In genomic region chr13:110471833-110472162, GRCh38 we compare ENCODE assay signal across 8 cellular contexts.
DNase-seq lines count a peak whose midpoint lies in the region; ATAC-seq lines count a peak whose summit lies in the region.

No MANE protein-coding gene starts in this region.

- no peak overlapping the region for H2BK120ac ChIP-seq in mesendoderm (ENCODE audit: low read depth, low read length)
- no peak overlapping the region for H2BK120ac ChIP-seq in neuronal stem cell (ENCODE audit: low read depth, low read length)

- peaks cover 0 to 5% of the 10 kb centered on the region in 2 donors for H3K9me3 ChIP-seq in neuronal stem cell (replicated peaks in 1 of 2; ENCODE audit: control insufficient read depth in 2 of 2, insufficient read depth in 1 of 2, low read depth in 1 of 2, low read length in 2 of 2)

- H3K27me3 ChIP-seq in mesendoderm (ENCODE audit: insufficient read depth, low read length, poor library complexity) (no peaks in the 10 kb centered on the region), neuronal stem cell (ENCODE audit: control insufficient read depth in 3 of 3, insufficient read depth in 3 of 3, low read depth in 1 of 3, low read length in 3 of 3) (peaks cover 0 to 2% (median 0%) of the 10 kb centered on the region in 3 experiments)

- H4K8ac ChIP-seq in mesendoderm (ENCODE audit: low read depth, low read length) (no peak overlapping the region), neuronal stem cell (ENCODE audit: low read depth, low read length) (no peak overlapping the region)

- no peak overlapping the region for H2BK15ac ChIP-seq in mesendoderm (replicated peaks; ENCODE audit: low read depth)
- no peak overlapping the region for H2BK15ac ChIP-seq in neuronal stem cell (ENCODE audit: low read length)

- H3K4ac ChIP-seq in mesendoderm (ENCODE audit: low read depth, low read length): no peak overlapping the region
- no peak overlapping the region for H3K4ac ChIP-seq in neuronal stem cell (ENCODE audit: low read length)

- H3K18ac ChIP-seq in mesendoderm (ENCODE audit: low read length) (no peak overlapping the region), neuronal stem cell (ENCODE audit: low read length) (no peak overlapping the region)

- peaks cover 2% of the 10 kb centered on the region for H3K9me3 Mint-ChIP-seq in activated naive CD8-positive, alpha-beta T cell treated with anti-CD3 and anti-CD28 coated beads, Interleukin-2, amount 10 ng/mL, durations not matched to agents 7 days and 5 days
- H3K9me3 Mint-ChIP-seq in activated T-cell treated with anti-CD3 and anti-CD28 coated beads, Interleukin-2, amount 50 U/mL, for 4 hours: no peaks in the 10 kb centered on the region

- no peak overlapping the region for H4K5ac ChIP-seq in mesendoderm (ENCODE audit: low read length)

- H3K27ac ChIP-seq in mesendoderm (ENCODE audit: low read depth, low read length) (no peak overlapping the region), neuronal stem cell (replicated peaks; ENCODE audit: low read length) (no peak overlapping the region)

- peak; percentile 99 for ATAC-seq in GM19455 (IDR thresholded peaks at IDR 0.05; ENCODE audit: unreplicated experiment)
- peak; percentile 98 for ATAC-seq in HG03439 (IDR thresholded peaks at IDR 0.05; ENCODE audit: unreplicated experiment)
- ATAC-seq in activated naive CD8-positive, alpha-beta T cell treated with anti-CD3 and anti-CD28 coated beads, Interleukin-2, amount 10 ng/mL, durations not matched to agents 7 days and 5 days (ENCODE audit: low read depth): peak; percentile 71
- no peak for ATAC-seq in activated T-cell treated with anti-CD3 and anti-CD28 coated beads, Interleukin-2, amount 50 U/mL, for 4 hours

- H2BK12ac ChIP-seq in neuronal stem cell (ENCODE audit: low read length): no peak overlapping the region

- H3K36me3 Mint-ChIP-seq in activated naive CD8-positive, alpha-beta T cell treated with anti-CD3 and anti-CD28 coated beads, Interleukin-2, amount 10 ng/mL, durations not matched to agents 7 days and 5 days: no peaks in the 10 kb centered on the region
- H3K36me3 Mint-ChIP-seq in activated T-cell treated with anti-CD3 and anti-CD28 coated beads, Interleukin-2, amount 50 U/mL, for 4 hours (ENCODE audit: insufficient read depth): no peaks in the 10 kb centered on the region

- no peak overlapping the region for H3K27ac Mint-ChIP-seq in activated naive CD8-positive, alpha-beta T cell treated with anti-CD3 and anti-CD28 coated beads, Interleukin-2, amount 10 ng/mL, durations not matched to agents 7 days and 5 days

- peaks cover 2% of the 10 kb centered on the region for H3K4me1 ChIP-seq in mesendoderm (ENCODE audit: control insufficient read depth, low read depth, low read length)
- H3K4me1 ChIP-seq in neuronal stem cell (ENCODE audit: control insufficient read depth in 2 of 2, insufficient read depth in 1 of 2, low read depth in 1 of 2, low read length in 2 of 2): peaks cover 0 to 5% of the 10 kb centered on the region in 2 donors

- H3K36me3 ChIP-seq in mesendoderm (ENCODE audit: control insufficient read depth, insufficient read depth, low read length): peaks cover 7% of the 10 kb centered on the region
- H3K36me3 ChIP-seq in neuronal stem cell (replicated peaks in 1 of 2; ENCODE audit: control insufficient read depth in 2 of 2, insufficient read depth in 2 of 2, low read length in 2 of 2): peaks cover 44 to 95% of the 10 kb centered on the region in 2 donors

- POLR2A ChIA-PET in activated naive CD8-positive, alpha-beta T cell treated with anti-CD3 and anti-CD28 coated beads, Interleukin-2, amount 10 ng/mL, durations not matched to agents 7 days and 5 days (lab: Charles Lee): interaction anchor here (0.6 kb wide), 1 partner anchor 138 kb away, joined by 3 read pairs; no protein-coding TSS in a partner anchor

- H3K4me2 ChIP-seq in mesendoderm (ENCODE audit: low read length) (no peak overlapping the region), neuronal stem cell (ENCODE audit: insufficient read depth, low read length, poor library complexity, severe bottlenecking) (no peak overlapping the region)

- H3K79me1 ChIP-seq in mesendoderm (ENCODE audit: low read length) (no peaks in the 10 kb centered on the region), neuronal stem cell (ENCODE audit: low read depth, low read length) (no peaks in the 10 kb centered on the region)

- H4K91ac ChIP-seq in neuronal stem cell (ENCODE audit: low read depth, low read length, poor library complexity): no peak overlapping the region

- H3K9ac ChIP-seq in mesendoderm (ENCODE audit: low read length) (no peak overlapping the region), neuronal stem cell (ENCODE audit: low read depth, low read length, poor library complexity) (no peak overlapping the region)

- DNase-seq in ELR (ENCODE audit: low read depth) (peak; percentile 72), mesendoderm (peak; percentile 27), NCI-H446 (lab: John Stamatoyannopoulos, UW) (no peak), neuronal stem cell (ENCODE audit: low spot score) (no peak)
- no peak for DNase-seq in activated naive CD8-positive, alpha-beta T cell treated with anti-CD3 and anti-CD28 coated beads, Interleukin-2, amount 10 ng/mL, durations not matched to agents 7 days and 5 days
- no peak for DNase-seq in activated T-cell treated with anti-CD3 and anti-CD28 coated beads, Interleukin-2, amount 50 U/mL, for 4 hours

- H3K79me2 ChIP-seq in mesendoderm (ENCODE audit: control insufficient read depth, insufficient read depth, low read length): no peaks in the 10 kb centered on the region

- H2AK5ac ChIP-seq in mesendoderm (ENCODE audit: low read length) (no peak overlapping the region), neuronal stem cell (ENCODE audit: low read depth, low read length) (no peak overlapping the region)

- no peak overlapping the region for H3K56ac ChIP-seq in mesendoderm (ENCODE audit: low read length)

- peaks cover 8% of the 10 kb centered on the region for H3K4me1 Mint-ChIP-seq in activated naive CD8-positive, alpha-beta T cell treated with anti-CD3 and anti-CD28 coated beads, Interleukin-2, amount 10 ng/mL, durations not matched to agents 7 days and 5 days
- H3K4me1 Mint-ChIP-seq in activated T-cell treated with anti-CD3 and anti-CD28 coated beads, Interleukin-2, amount 50 U/mL, for 4 hours (ENCODE audit: low read depth): peaks cover 5% of the 10 kb centered on the region

- H2AFZ ChIP-seq in neuronal stem cell (ENCODE audit: low read length): no peak overlapping the region

- H2BK5ac ChIP-seq in mesendoderm (ENCODE audit: low read length): no peak overlapping the region
- no peak overlapping the region for H2BK5ac ChIP-seq in neuronal stem cell (ENCODE audit: low read length)

- H3K14ac ChIP-seq in neuronal stem cell (ENCODE audit: low read length): no peak overlapping the region

- no CpG with 5 or more reads among the region's 7 CpGs for WGBS in mesendoderm (ENCODE audit: extremely low coverage, insufficient coverage, low lambda C conversion rate)
- no CpG with 5 or more reads among the region's 7 CpGs for WGBS in neuronal stem cell (ENCODE audit: extremely low coverage in 2 of 2, insufficient read length in 2 of 2, insufficient replicate concordance in 1 of 2), 2 donors

- peaks cover 14% of the 10 kb centered on the region for H3K27me3 Mint-ChIP-seq in activated naive CD8-positive, alpha-beta T cell treated with anti-CD3 and anti-CD28 coated beads, Interleukin-2, amount 10 ng/mL, durations not matched to agents 7 days and 5 days
- peaks cover 18% of the 10 kb centered on the region for H3K27me3 Mint-ChIP-seq in activated T-cell treated with anti-CD3 and anti-CD28 coated beads, Interleukin-2, amount 50 U/mL, for 4 hours (ENCODE audit: low read depth)

- H3K4me3 ChIP-seq in mesendoderm (ENCODE audit: low read length): no peak overlapping the region
- H3K4me3 ChIP-seq in neuronal stem cell (ENCODE audit: low read length in 2 of 2): no peak overlapping the region

- H3K23ac ChIP-seq in mesendoderm (ENCODE audit: low read length) (no peak overlapping the region), neuronal stem cell (ENCODE audit: low read depth, low read length, poor library complexity) (no peak overlapping the region)

- no peak overlapping the region for H3K4me3 Mint-ChIP-seq in activated naive CD8-positive, alpha-beta T cell treated with anti-CD3 and anti-CD28 coated beads, Interleukin-2, amount 10 ng/mL, durations not matched to agents 7 days and 5 days
- H3K4me3 Mint-ChIP-seq in activated T-cell treated with anti-CD3 and anti-CD28 coated beads, Interleukin-2, amount 50 U/mL, for 4 hours: no peak overlapping the region

Comparison
In these comparisons a context has a peak if more than half of its experiments do, and no peak if none do; other contexts are left out.
1. DNase-seq: peak in ELR (single experiment) and mesendoderm (single experiment); none in activated naive CD8-positive, alpha-beta T cell treated with anti-CD3 and anti-CD28 coated beads, Interleukin-2, amount 10 ng/mL, durations not matched to agents 7 days and 5 days (single experiment), NCI-H446 (0 of 2), neuronal stem cell (single experiment) and activated T-cell treated with anti-CD3 and anti-CD28 coated beads, Interleukin-2, amount 50 U/mL, for 4 hours (single experiment).
2. ATAC-seq: peak in GM19455 (single experiment), HG03439 (single experiment) and activated naive CD8-positive, alpha-beta T cell treated with anti-CD3 and anti-CD28 coated beads, Interleukin-2, amount 10 ng/mL, durations not matched to agents 7 days and 5 days (single experiment); none in activated T-cell treated with anti-CD3 and anti-CD28 coated beads, Interleukin-2, amount 50 U/mL, for 4 hours (0 of 2).